ENCODE assay signal across 10 cellular contexts in the genomic region with DNA sequence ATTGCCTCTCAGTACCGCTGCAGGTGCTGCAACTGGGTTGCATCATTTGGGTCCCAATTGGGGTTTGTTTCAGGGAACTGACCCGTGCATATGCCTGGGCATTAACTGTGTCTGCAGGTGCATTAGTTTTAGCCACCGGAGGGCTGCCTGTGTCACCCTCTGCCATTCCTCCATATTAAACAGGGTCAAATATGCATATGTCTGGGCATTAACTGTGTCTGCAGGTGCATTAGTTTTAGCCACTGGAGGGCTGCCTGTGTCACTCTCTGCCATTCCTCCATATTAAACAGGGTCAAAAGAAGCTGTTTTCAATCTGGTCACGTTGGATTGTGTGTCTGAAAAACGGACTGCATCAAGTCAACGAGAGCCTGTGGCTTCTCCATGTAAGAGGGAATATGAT.
DNase-seq lines count a peak whose midpoint lies in the region; ATAC-seq and TF ChIP-seq lines count a peak whose summit lies in the region.
"Had no signal": no experiment of that assay in that cellular context is flagged by ENCODE, and none has a peak within 500 bp of the region (broad histone marks: within the 10 kb centered on the region; RNA-seq: fewer than 3 reads in every experiment).

No MANE protein-coding gene starts in this region.

- ATAC-seq in CD8-positive, alpha-beta T cell = no peak
- ATAC-seq in natural killer cell treated with Interleukin-12 subunit alpha and Interleukin-12 subunit beta and Interleukin-15 and Interleukin-18, amount 100 ng/mL, for 72 hours = no peak
- no peak for ATAC-seq in GM19395 (IDR thresholded peaks at IDR 0.05; ENCODE audit: unreplicated experiment)

- H3K9me3 Mint-ChIP-seq in CD8-positive, alpha-beta T cell = no peaks in the 10 kb centered on the region
- H3K9me3 Mint-ChIP-seq in HFFc6 = peaks cover 7% of the 10 kb centered on the region
- no peaks in the 10 kb centered on the region for H3K9me3 Mint-ChIP-seq in activated naive CD8-positive, alpha-beta T cell treated with anti-CD3 and anti-CD28 coated beads for 36 hours
- H3K9me3 Mint-ChIP-seq in natural killer cell treated with Interleukin-12 subunit alpha and Interleukin-12 subunit beta and Interleukin-15 and Interleukin-18, amount 100 ng/mL, for 72 hours = no peaks in the 10 kb centered on the region
- peaks cover 98% of the 10 kb centered on the region for H3K9me3 Mint-ChIP-seq in nephron progenitor cell

- no peaks in the 10 kb centered on the region for H3K27me3 Mint-ChIP-seq in CD8-positive, alpha-beta T cell (ENCODE audit: low read depth)
- H3K27me3 Mint-ChIP-seq in HFFc6 (ENCODE audit: insufficient read depth) (no peaks in the 10 kb centered on the region), nephron progenitor cell (ENCODE audit: low read depth, poor library complexity) (no peaks in the 10 kb centered on the region)
- no peaks in the 10 kb centered on the region for H3K27me3 Mint-ChIP-seq in activated naive CD8-positive, alpha-beta T cell treated with anti-CD3 and anti-CD28 coated beads for 36 hours
- no peaks in the 10 kb centered on the region for H3K27me3 Mint-ChIP-seq in natural killer cell treated with Interleukin-12 subunit alpha and Interleukin-12 subunit beta and Interleukin-15 and Interleukin-18, amount 100 ng/mL, for 72 hours

- peaks cover 44% of the 10 kb centered on the region for H3K4me1 Mint-ChIP-seq in CD8-positive, alpha-beta T cell (ENCODE audit: low read depth)
- H3K4me1 Mint-ChIP-seq in HFFc6 (ENCODE audit: low read depth) (no peaks in the 10 kb centered on the region; the same call in 1 of the 2 replicates), nephron progenitor cell (no peaks in the 10 kb centered on the region)
- H3K4me1 Mint-ChIP-seq in activated naive CD8-positive, alpha-beta T cell treated with anti-CD3 and anti-CD28 coated beads for 36 hours = peaks cover 35% of the 10 kb centered on the region
- peaks cover 42 to 49% of the 10 kb centered on the region in 2 donors for H3K4me1 Mint-ChIP-seq in natural killer cell treated with Interleukin-12 subunit alpha and Interleukin-12 subunit beta and Interleukin-15 and Interleukin-18, amount 100 ng/mL, for 72 hours (ENCODE audit: low read depth in 2 of 2)

- H3K9me3 ChIP-seq in CD8-positive, alpha-beta T cell (ENCODE audit: low read length) = no peaks in the 10 kb centered on the region

- no peak for TF ChIP-seq CTCF in CD8-positive, alpha-beta T cell (IDR thresholded peaks at IDR 0.05)
- TF ChIP-seq CTCF in HFFc6 (IDR thresholded peaks at IDR 0.05) = no peak
- no peak for TF ChIP-seq CTCF in nephron progenitor cell (IDR thresholded peaks at IDR 0.05)

- H3K4me3 ChIP-seq in CD8-positive, alpha-beta T cell (ENCODE audit: low read depth, low read length) = peak overlapping the region; percentile 89

- peak overlapping the region; percentile 88 for H3K27ac Mint-ChIP-seq in CD8-positive, alpha-beta T cell
- H3K27ac Mint-ChIP-seq in HFFc6 (no peak overlapping the region), nephron progenitor cell (no peak overlapping the region)
- H3K27ac Mint-ChIP-seq in activated naive CD8-positive, alpha-beta T cell treated with anti-CD3 and anti-CD28 coated beads for 36 hours = peak overlapping the region; percentile 89
- peak overlapping the region; percentile 1 to 95 for H3K27ac Mint-ChIP-seq in natural killer cell treated with Interleukin-12 subunit alpha and Interleukin-12 subunit beta and Interleukin-15 and Interleukin-18, amount 100 ng/mL, for 72 hours

- no peak for DNase-seq in CD8-positive, alpha-beta T cell
- DNase-seq in HFFc6 (no peak), nephron progenitor cell (no peak), NCI-H2227 (lab: John Stamatoyannopoulos, UW; ENCODE audit: unreplicated experiment) (no peak)
- DNase-seq in activated naive CD8-positive, alpha-beta T cell treated with anti-CD3 and anti-CD28 coated beads for 36 hours = no peak
- no peak for DNase-seq in natural killer cell treated with Interleukin-12 subunit alpha and Interleukin-12 subunit beta and Interleukin-15 and Interleukin-18, amount 100 ng/mL, for 72 hours (ENCODE audit: low spot score)
- no peak for DNase-seq in NK-92 treated with Interleukin-12 subunit alpha and Interleukin-12 subunit beta, amount 100 ng/mL, for 24 hours (lab: John Stamatoyannopoulos, UW)
- DNase-seq: foreskin fibroblast, nucleus accumbens had no signal

- intact Hi-C loops in CD8-positive, alpha-beta T cell (cut with DNase I, micrococcal nuclease) = no loop called here

- H3K4me1 ChIP-seq in CD8-positive, alpha-beta T cell (ENCODE audit: insufficient read depth, low read length) = peaks cover 13% of the 10 kb centered on the region

- POLR2A ChIA-PET in CD8-positive, alpha-beta T cell (lab: Charles Lee) = no interaction called here

- H3K36me3 ChIP-seq in CD8-positive, alpha-beta T cell (ENCODE audit: insufficient read depth, low read length) = no peaks in the 10 kb centered on the region

- H3K36me3 Mint-ChIP-seq in CD8-positive, alpha-beta T cell = peaks cover 12% of the 10 kb centered on the region
- no peaks in the 10 kb centered on the region for H3K36me3 Mint-ChIP-seq in HFFc6 (ENCODE audit: low read depth)
- H3K36me3 Mint-ChIP-seq in activated naive CD8-positive, alpha-beta T cell treated with anti-CD3 and anti-CD28 coated beads for 36 hours = no peaks in the 10 kb centered on the region
- no peaks in the 10 kb centered on the region for H3K36me3 Mint-ChIP-seq in natural killer cell treated with Interleukin-12 subunit alpha and Interleukin-12 subunit beta and Interleukin-15 and Interleukin-18, amount 100 ng/mL, for 72 hours
- no peaks in the 10 kb centered on the region for H3K36me3 Mint-ChIP-seq in nephron progenitor cell (ENCODE audit: low read depth)

- H3K27me3 ChIP-seq in CD8-positive, alpha-beta T cell (ENCODE audit: insufficient read depth, low read length) = no peaks in the 10 kb centered on the region

- CTCF ChIA-PET in CD8-positive, alpha-beta T cell (lab: Charles Lee) = interaction anchor here (0.6 to 8.8 kb wide), 6 partner anchors 12 to 53 kb away, joined by 3 to 88 read pairs (median 6); no protein-coding TSS in a partner anchor

- H3K27ac ChIP-seq in CD8-positive, alpha-beta T cell (ENCODE audit: low read depth, low read length) = no peak overlapping the region

- peak overlapping the region; percentile 96 for H3K4me3 Mint-ChIP-seq in CD8-positive, alpha-beta T cell
- H3K4me3 Mint-ChIP-seq in HFFc6 = peak overlapping the region; percentile 85; the same call in 1 of the 2 replicates
- peak overlapping the region; percentile 87 for H3K4me3 Mint-ChIP-seq in activated naive CD8-positive, alpha-beta T cell treated with anti-CD3 and anti-CD28 coated beads for 36 hours
- peak overlapping the region; percentile 97 for H3K4me3 Mint-ChIP-seq in natural killer cell treated with Interleukin-12 subunit alpha and Interleukin-12 subunit beta and Interleukin-15 and Interleukin-18, amount 100 ng/mL, for 72 hours
- H3K4me3 Mint-ChIP-seq in nephron progenitor cell = no peak overlapping the region

Comparison
In these comparisons a context has a peak if more than half of its experiments do, and no peak if none do; other contexts are left out.
1. H3K27ac Mint-ChIP-seq: peak in CD8-positive, alpha-beta T cell (single experiment), activated naive CD8-positive, alpha-beta T cell treated with anti-CD3 and anti-CD28 coated beads for 36 hours (single experiment) and natural killer cell treated with Interleukin-12 subunit alpha and Interleukin-12 subunit beta and Interleukin-15 and Interleukin-18, amount 100 ng/mL, for 72 hours (2 of 2); none in HFFc6 (single experiment) and nephron progenitor cell (single experiment).